1 cellular context compared by ENCODE assay signal in genomic region chrX:150879855-150880807, GRCh38.
TF ChIP-seq lines count a peak whose summit lies in the region.

No MANE protein-coding gene starts in this region.

TF ChIP-seq in K562, 482 proteins besides CTCF, POLR2A, EP300 and RAD21 (continued from another document):
- TF ChIP-seq NFE2 (IDR thresholded peaks at IDR 0.05; ENCODE audit: low read depth): peak; percentile 50; the same call in 1 of the 2 replicates
- TF ChIP-seq UBTF (IDR thresholded peaks at IDR 0.05; ENCODE audit: borderline replicate concordance in 1 of 2, low read depth in 2 of 2, low read length in 2 of 2): no peak
- TF ChIP-seq MCM7 (IDR thresholded peaks at IDR 0.05): no peak
- peak; percentile 40 for TF ChIP-seq C11orf30 (IDR thresholded peaks at IDR 0.05; ENCODE audit: low read depth)
- TF ChIP-seq ZNF347 (CRISPR knock-in tag; IDR thresholded peaks at IDR 0.05; ENCODE audit: low read depth): no peak
- TF ChIP-seq ZNF24 (IDR thresholded peaks at IDR 0.05): no peak
- TF ChIP-seq, protein P1, sequence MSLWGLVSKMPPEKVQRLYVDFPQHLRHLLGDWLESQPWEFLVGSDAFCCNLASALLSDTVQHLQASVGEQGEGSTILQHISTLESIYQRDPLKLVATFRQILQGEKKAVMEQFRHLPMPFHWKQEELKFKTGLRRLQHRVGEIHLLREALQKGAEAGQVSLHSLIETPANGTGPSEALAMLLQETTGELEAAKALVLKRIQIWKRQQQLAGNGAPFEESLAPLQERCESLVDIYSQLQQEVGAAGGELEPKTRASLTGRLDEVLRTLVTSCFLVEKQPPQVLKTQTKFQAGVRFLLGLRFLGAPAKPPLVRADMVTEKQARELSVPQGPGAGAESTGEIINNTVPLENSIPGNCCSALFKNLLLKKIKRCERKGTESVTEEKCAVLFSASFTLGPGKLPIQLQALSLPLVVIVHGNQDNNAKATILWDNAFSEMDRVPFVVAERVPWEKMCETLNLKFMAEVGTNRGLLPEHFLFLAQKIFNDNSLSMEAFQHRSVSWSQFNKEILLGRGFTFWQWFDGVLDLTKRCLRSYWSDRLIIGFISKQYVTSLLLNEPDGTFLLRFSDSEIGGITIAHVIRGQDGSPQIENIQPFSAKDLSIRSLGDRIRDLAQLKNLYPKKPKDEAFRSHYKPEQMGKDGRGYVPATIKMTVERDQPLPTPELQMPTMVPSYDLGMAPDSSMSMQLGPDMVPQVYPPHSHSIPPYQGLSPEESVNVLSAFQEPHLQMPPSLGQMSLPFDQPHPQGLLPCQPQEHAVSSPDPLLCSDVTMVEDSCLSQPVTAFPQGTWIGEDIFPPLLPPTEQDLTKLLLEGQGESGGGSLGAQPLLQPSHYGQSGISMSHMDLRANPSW (CRISPR knock-in tag; IDR thresholded peaks at IDR 0.05): no peak
- TF ChIP-seq ZNF316 (IDR thresholded peaks at IDR 0.05): peak; percentile 19; the same call in 1 of the 2 replicates
- 0 out of 2 replicates have a peak, but pooled peaks have one; percentile 35 for TF ChIP-seq MAFK (IDR thresholded peaks at IDR 0.05; ENCODE audit: low read length)
- no peak for TF ChIP-seq BDP1 (IDR thresholded peaks at IDR 0.05; ENCODE audit: insufficient read depth, insufficient read length)
- no peak for TF ChIP-seq YY1 (IDR thresholded peaks at IDR 0.05; ENCODE audit: borderline replicate concordance in 1 of 3, control insufficient read depth in 1 of 3, extremely low read depth in 1 of 3, insufficient read depth in 3 of 3, insufficient read length in 1 of 3, insufficient replicate concordance in 2 of 3, low read depth in 1 of 3, low read length in 2 of 3)
- TF ChIP-seq HDAC8 (tag; IDR thresholded peaks at IDR 0.05): no peak
- TF ChIP-seq CBX1 (IDR thresholded peaks at IDR 0.05; ENCODE audit: low read depth): no peak
- TF ChIP-seq SNRNP70 (optimal IDR thresholded peaks at IDR 0.05; ENCODE audit: low read depth, low read length): no peak
- no peak for TF ChIP-seq MITF (IDR thresholded peaks at IDR 0.05)
- TF ChIP-seq MAFG (tag; conservative IDR thresholded peaks at IDR 0.05): 0 out of 2 replicates have a peak, but pooled peaks have one; percentile 21
- TF ChIP-seq ZNF695 (CRISPR knock-in tag; IDR thresholded peaks at IDR 0.05): no peak
- no peak for TF ChIP-seq ARID3A (IDR thresholded peaks at IDR 0.05; ENCODE audit: borderline replicate concordance, low read depth, low read length)
- TF ChIP-seq, protein P2, sequence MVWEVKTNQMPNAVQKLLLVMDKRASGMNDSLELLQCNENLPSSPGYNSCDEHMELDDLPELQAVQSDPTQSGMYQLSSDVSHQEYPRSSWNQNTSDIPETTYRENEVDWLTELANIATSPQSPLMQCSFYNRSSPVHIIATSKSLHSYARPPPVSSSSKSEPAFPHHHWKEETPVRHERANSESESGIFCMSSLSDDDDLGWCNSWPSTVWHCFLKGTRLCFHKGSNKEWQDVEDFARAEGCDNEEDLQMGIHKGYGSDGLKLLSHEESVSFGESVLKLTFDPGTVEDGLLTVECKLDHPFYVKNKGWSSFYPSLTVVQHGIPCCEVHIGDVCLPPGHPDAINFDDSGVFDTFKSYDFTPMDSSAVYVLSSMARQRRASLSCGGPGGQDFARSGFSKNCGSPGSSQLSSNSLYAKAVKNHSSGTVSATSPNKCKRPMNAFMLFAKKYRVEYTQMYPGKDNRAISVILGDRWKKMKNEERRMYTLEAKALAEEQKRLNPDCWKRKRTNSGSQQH (CRISPR knock-in tag; IDR thresholded peaks at IDR 0.05): no peak
- TF ChIP-seq U2AF2 (optimal IDR thresholded peaks at IDR 0.05; ENCODE audit: low read depth, low read length): no peak
- no peak for TF ChIP-seq PHTF2 (CRISPR knock-in tag; IDR thresholded peaks at IDR 0.05)
- TF ChIP-seq ZFP36 (IDR thresholded peaks at IDR 0.05; ENCODE audit: low read depth, low read length, partially characterized antibody): peak; percentile 65
